24 cellular contexts compared by ENCODE assay signal in genomic region chrX:37353646-37354045, GRCh38. TPM values are rescaled to one million over a fixed set of nuclear protein-coding genes. Genes with fewer than 3 reads are reported as not detected.
"Had no signal": no experiment of that assay in that cellular context is flagged by ENCODE, and none has a peak within 500 bp of the region (broad histone marks: within the 10 kb centered on the region; RNA-seq: fewer than 3 reads in every experiment).

No MANE protein-coding gene starts in this region.

- ATAC-seq: naive thymus-derived CD8-positive, alpha-beta T cell; natural killer cell treated with Interleukin-12 subunit alpha and Interleukin-12 subunit beta and Interleukin-15 and Interleukin-18, amount 100 ng/mL, for 72 hours; pancreas; right cardiac atrium; right lobe of liver; stimulated activated effector memory CD8-positive, alpha-beta T cell treated with anti-CD3 and anti-CD28 coated beads, Interleukin-12 subunit alpha, Interleukin-12 subunit beta, amount 100 ng/mL, for 72 hours; stimulated activated naive B cell treated with anti-CD40 and anti-IgM and Interleukin-4, amounts not matched to agents 10 μg/mL and 1 μg/mL and 100 μg/mL, for 72 hours; upper lobe of right lung had no signal

- H3K9me3 ChIP-seq: neutrophil, pancreas, prostate gland, right lobe of liver, sigmoid colon, stomach, thoracic aorta, thyroid gland, tibial nerve, upper lobe of right lung, uterus had no signal

- FAIRE-seq: small intestine had no signal

- H3K36me3 ChIP-seq: neutrophil, pancreas, prostate gland, right lobe of liver, sigmoid colon, stomach, thoracic aorta, thyroid gland, tibial nerve, upper lobe of right lung, uterus had no signal

- H3K4me1 ChIP-seq: pancreas, prostate gland, right lobe of liver, thyroid gland, upper lobe of right lung had no signal

- DNase-seq: naive thymus-derived CD8-positive, alpha-beta T cell; nephron progenitor cell; nucleus accumbens; pancreas; right cardiac atrium; right lobe of liver; sigmoid colon; small intestine; stimulated activated CD4-positive, alpha-beta T cell treated with anti-CD3 and anti-CD28 coated beads, Interleukin-15, amount 100 ng/mL, for 24 hours; stimulated activated CD4-positive, alpha-beta T cell treated with anti-CD3 and anti-CD28 coated beads, Interleukin-2, amount 100 ng/mL, for 24 hours; stimulated activated CD4-positive, alpha-beta T cell treated with anti-CD3 and anti-CD28 coated beads, Interleukin-2, amount 100 ng/mL, for 48 hours; stimulated activated CD4-positive, alpha-beta T cell treated with anti-CD3 and anti-CD28 coated beads, Interleukin-4, amount 100 ng/mL, for 24 hours; stimulated activated naive B cell treated with anti-CD40 and anti-IgM and Interleukin-4, amounts not matched to agents 10 μg/mL and 1 μg/mL and 100 μg/mL, for 72 hours; stimulated activated naive CD4-positive, alpha-beta T cell treated with Interleukin-2 at 50 U/mL for 16 hours; stomach; thyroid gland; upper lobe of right lung; uterus had no signal

- H3K4me3 ChIP-seq: pancreas, prostate gland, right lobe of liver, sigmoid colon, stomach, thoracic aorta, thyroid gland, tibial nerve, upper lobe of right lung, uterus had no signal

- H3K27ac ChIP-seq: neutrophil, pancreas, prostate gland, right lobe of liver, sigmoid colon, stomach, thoracic aorta, thyroid gland, tibial nerve, upper lobe of right lung, uterus had no signal

- H3K27me3 ChIP-seq: pancreas, right lobe of liver, sigmoid colon, stomach, thyroid gland, tibial nerve, upper lobe of right lung, uterus had no signal

RNA-seq across cellular contexts. Expression of gene PRRG1, which starts 4.5 kb away (rescaled TPM):
- total RNA-seq: naive thymus-derived CD8-positive, alpha-beta T cell; natural killer cell treated with Interleukin-12 subunit alpha and Interleukin-12 subunit beta and Interleukin-15 and Interleukin-18, amount 100 ng/mL, for 72 hours had no signal
- polyA plus RNA-seq: naive thymus-derived CD8-positive, alpha-beta T cell had no signal
